In genomic region chr7:45031829-45032228, GRCh38 we compare ENCODE assay signal across 15 cellular contexts. TPM values are rescaled to one million over a fixed set of nuclear protein-coding genes. Genes with fewer than 3 reads are reported as not detected.
DNase-seq lines count a peak whose midpoint lies in the region; ATAC-seq and TF ChIP-seq lines count a peak whose summit lies in the region.
"Had no signal": no experiment of that assay in that cellular context is flagged by ENCODE, and none has a peak within 500 bp of the region (broad histone marks: within the 10 kb centered on the region; RNA-seq: fewer than 3 reads in every experiment).

No MANE protein-coding gene starts in this region.

- TF ChIP-seq CTCF in H9 (conservative IDR thresholded peaks at IDR 0.05) (no peak), left lung (IDR thresholded peaks at IDR 0.05) (no peak)

- no peak overlapping the region for H2AFZ ChIP-seq in H9 (ENCODE audit: low read length)
- H2AFZ ChIP-seq: PC-9 had no signal

- H3K27me3 ChIP-seq in H9 (ENCODE audit: insufficient read depth, low read length), result no peaks in the 10 kb centered on the region
- no peaks in the 10 kb centered on the region for H3K27me3 ChIP-seq in left lung
- H3K27me3 ChIP-seq: esophagus squamous epithelium, testis had no signal

- no peak overlapping the region for H4K91ac ChIP-seq in H9 (ENCODE audit: insufficient read length, low read depth, low read length)

- no peak overlapping the region for H3K18ac ChIP-seq in H9 (ENCODE audit: insufficient read length, low read depth, low read length)

- no peak overlapping the region for H3K56ac ChIP-seq in H9 (ENCODE audit: insufficient read length, low read depth, low read length)

- H3T11ph ChIP-seq in H9 (ENCODE audit: low read length), result no peak overlapping the region

- H3K9me3 ChIP-seq in H9 (ENCODE audit: control insufficient read depth, low read depth, low read length) (no peaks in the 10 kb centered on the region), left lung (no peaks in the 10 kb centered on the region)
- H3K9me3 ChIP-seq: A549, esophagus squamous epithelium, testis had no signal

- H3K14ac ChIP-seq in H9 (ENCODE audit: insufficient read depth, low read length), result no peak overlapping the region

- no peak overlapping the region for H2BK20ac ChIP-seq in H9 (ENCODE audit: low read depth, low read length, poor library complexity, severe bottlenecking)

- H3K36me3 Mint-ChIP-seq in H9 (ENCODE audit: insufficient read depth in 1 of 3, low read depth in 3 of 3), result peaks cover 0 to 14% (median 12%) of the 10 kb centered on the region in 3 experiments; a peak in 6 of 7 replicates

- H3K36me3 ChIP-seq in left lung, result peaks cover 0 to 9% of the 10 kb centered on the region in 2 donors

- no peak overlapping the region for H2BK5ac ChIP-seq in H9 (ENCODE audit: insufficient read length, low read length)

- no peak overlapping the region for H3K4ac ChIP-seq in H9 (ENCODE audit: low read depth, low read length)

- WGBS in H9 (ENCODE audit: extremely low coverage, insufficient read length, low lambda C conversion rate), result no CpG with 5 or more reads among the region's 4 CpGs

- ATAC-seq in left lung (peak; percentile 64), HG02678 (IDR thresholded peaks at IDR 0.05; ENCODE audit: unreplicated experiment) (no peak)
- ATAC-seq: A549, right cardiac atrium had no signal

- no peaks in the 10 kb centered on the region for H3K23me2 ChIP-seq in H9 (ENCODE audit: insufficient read length, low read depth, low read length, poor library complexity, severe bottlenecking)

- no peak overlapping the region for H3K4me3 Mint-ChIP-seq in H9

- no peak overlapping the region for H4K5ac ChIP-seq in H9 (ENCODE audit: insufficient read length, low read depth, low read length)

- intact Hi-C loops in left lung (cut with DNase I), result no loop called here

- H3K4me1 Mint-ChIP-seq in H9, result peaks cover 35 to 37% of the 10 kb centered on the region in 2 experiments

- no peak overlapping the region for H3K4me2 ChIP-seq in H9 (ENCODE audit: insufficient read depth, insufficient read length, low read length)
- H3K4me2 ChIP-seq: A549, PC-9 had no signal

- H4K20me1 ChIP-seq in H9 (ENCODE audit: control insufficient read depth, insufficient read depth, insufficient read length), result no peaks in the 10 kb centered on the region

- peak overlapping the region; percentile 13 to 82 (median 32); a peak in 3 of 7 replicates for H3K27ac Mint-ChIP-seq in H9

- H3K4me1 ChIP-seq in H9 (ENCODE audit: insufficient read depth, low read length), result no peaks in the 10 kb centered on the region
- H3K4me1 ChIP-seq in left lung, result peaks cover 2 to 73% of the 10 kb centered on the region in 2 donors
- H3K4me1 ChIP-seq: testis had no signal

- H2AK5ac ChIP-seq in H9 (ENCODE audit: insufficient read length, low read length), result no peak overlapping the region

- H3K27ac ChIP-seq in H9 (ENCODE audit: insufficient read length, low read depth, low read length) (no peak overlapping the region), left lung (no peak overlapping the region)
- H3K27ac ChIP-seq: A549, esophagus squamous epithelium, PC-9, testis had no signal

- H3K79me1 ChIP-seq in H9 (ENCODE audit: insufficient read depth, low read depth, low read length, poor library complexity, severe bottlenecking), result no peaks in the 10 kb centered on the region

- no peak overlapping the region for H3K23ac ChIP-seq in H9 (ENCODE audit: insufficient read length, low read depth, low read length)

- H2BK12ac ChIP-seq in H9 (ENCODE audit: insufficient read length, low read depth, low read length), result no peak overlapping the region

- no peak overlapping the region for H3K9ac ChIP-seq in H9 (ENCODE audit: extremely low read depth, insufficient read length, low read length)

- no peak overlapping the region for H3K4me3 ChIP-seq in left lung
- H3K4me3 ChIP-seq: A549, esophagus squamous epithelium, PC-9, testis had no signal

- no peaks in the 10 kb centered on the region for H3K27me3 Mint-ChIP-seq in H9 (ENCODE audit: low read depth)

- H3K79me2 ChIP-seq in H9 (ENCODE audit: insufficient read depth, low read length), result no peaks in the 10 kb centered on the region

- DNase-seq in NCI-H2107 treated with DMSO at 0.1 percent for 48 hours (lab: John Stamatoyannopoulos, UW; ENCODE audit: unreplicated experiment), result peak; percentile 10
- no peak for DNase-seq in NCI-H2107 (lab: John Stamatoyannopoulos, UW)
- no peak for DNase-seq in H9
- peak; percentile 51 for DNase-seq in SHP77 treated with DMSO at 0.1 percent for 48 hours (lab: John Stamatoyannopoulos, UW)
- DNase-seq in left lung, result no peak
- DNase-seq in mucosa of gallbladder (ENCODE audit: low spot score), result no peak
- DNase-seq in MV-4-11 (lab: John Stamatoyannopoulos, UW), result no peak
- DNase-seq: central memory CD4-positive, alpha-beta T cell; esophagus squamous epithelium; PC-9; right cardiac atrium; T-helper 9 cell; testis had no signal

- no peak overlapping the region for H4K8ac ChIP-seq in H9 (replicated peaks; ENCODE audit: insufficient read length, low read depth, low read length)

- H3K9me3 Mint-ChIP-seq in H9, result no peaks in the 10 kb centered on the region

- H2BK15ac ChIP-seq in H9 (ENCODE audit: low read depth, low read length), result no peak overlapping the region

- no peak overlapping the region for H2BK120ac ChIP-seq in H9 (ENCODE audit: low read depth, low read length, poor library complexity, severe bottlenecking)

RNA-seq across cellular contexts. Expression of gene CCM2, which starts 31.8 kb away (rescaled TPM):
- total RNA-seq in H9 (2021) (30.4 and 30.5 TPM in 2 replicates), left lung (10 to 100 TPM; 43.4 to 50.1 TPM), mucosa of gallbladder (36.4 TPM)

RNA-seq across cellular contexts. Expression of gene MYO1G, which starts 53.0 kb away (rescaled TPM):
- 0.55 and 0.57 TPM in 2 replicates for total RNA-seq in H9 (2021)
- 10 to 100 TPM; 23.9 to 40.9 TPM for total RNA-seq in left lung
- 6.0 TPM for total RNA-seq in mucosa of gallbladder

RNA-seq across cellular contexts. Expression of gene NACAD, which starts 56.9 kb away (rescaled TPM):
- total RNA-seq in H9 (2021) (6.4 and 8.0 TPM in 2 replicates), left lung (1 to 10 TPM; 2.0 to 7.3 TPM), mucosa of gallbladder (4.9 TPM)

Comparison
In these comparisons a context has a peak if more than half of its experiments do, and no peak if none do; other contexts are left out.
1. DNase-seq: peak in NCI-H2107 treated with DMSO at 0.1 percent for 48 hours (single experiment) and SHP77 treated with DMSO at 0.1 percent for 48 hours (single experiment); none in NCI-H2107 (single experiment), H9 (single experiment), left lung (0 of 2), mucosa of gallbladder (single experiment) and MV-4-11 (single experiment).